ENCODE assay signal across 8 cellular contexts in the genomic region with DNA sequence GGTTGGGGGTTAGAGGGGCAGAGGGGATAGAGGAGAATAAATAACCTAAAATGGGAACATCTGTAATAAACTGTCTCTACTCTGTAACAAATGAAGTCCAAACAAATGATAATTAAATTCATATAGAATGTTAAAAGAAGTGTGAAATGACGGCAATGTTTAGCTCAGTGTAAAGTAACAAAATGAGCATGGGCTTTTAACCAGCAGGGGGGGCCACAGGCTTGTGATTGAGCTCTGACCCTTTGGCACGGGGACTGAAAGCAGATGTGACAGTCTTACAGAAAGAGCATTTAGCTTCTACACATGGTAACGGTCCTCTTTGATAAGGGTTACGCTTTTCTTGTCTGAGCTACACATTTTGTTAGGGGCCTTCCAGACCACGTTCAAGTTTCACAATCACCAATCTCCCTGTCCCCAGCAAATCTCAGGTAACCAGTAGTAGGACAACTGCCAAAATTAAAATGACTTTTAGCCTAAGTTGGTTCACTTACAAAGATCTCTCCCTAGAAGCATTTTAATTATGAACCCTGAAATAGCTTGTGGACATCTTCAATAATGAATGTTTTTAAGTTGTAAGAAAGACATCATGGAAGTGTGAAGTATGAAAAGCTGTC.
DNase-seq lines count a peak whose midpoint lies in the region; ATAC-seq and TF ChIP-seq lines count a peak whose summit lies in the region.

No MANE protein-coding gene starts in this region.

- H3K4me1 Mint-ChIP-seq in CD8-positive, alpha-beta T cell (ENCODE audit: low read depth): no peaks in the 10 kb centered on the region

- no peaks in the 10 kb centered on the region for H3K4me1 ChIP-seq in CD8-positive, alpha-beta T cell (ENCODE audit: insufficient read depth, low read length)

- H3K4me3 Mint-ChIP-seq in CD8-positive, alpha-beta T cell: no peak overlapping the region

- DNase-seq in CD8-positive, alpha-beta T cell: peak in 5 of 7 experiments; percentile 7 to 48 (median 23)
- DNase-seq in NCI-H69 (lab: John Stamatoyannopoulos, UW): peak; percentile 96
- peak; percentile 56 for DNase-seq in activated CD8-positive, alpha-beta memory T cell treated with anti-CD3 and anti-CD28 coated beads for 24 hours
- DNase-seq in fibroblast of pulmonary artery (ENCODE audit: low read depth): peak; percentile 46
- peak in 46 of 56 donors; percentile 2 to 85 (median 36) for DNase-seq in nucleus accumbens (lab: John Stamatoyannopoulos, UW)
- no peak for DNase-seq in ureter (ENCODE audit: low spot score)

- no peak overlapping the region for H3K27ac Mint-ChIP-seq in CD8-positive, alpha-beta T cell

- no peaks in the 10 kb centered on the region for H3K9me3 Mint-ChIP-seq in CD8-positive, alpha-beta T cell

- H3K36me3 ChIP-seq in CD8-positive, alpha-beta T cell (ENCODE audit: insufficient read depth, low read length): no peaks in the 10 kb centered on the region

- H3K27me3 ChIP-seq in CD8-positive, alpha-beta T cell (ENCODE audit: insufficient read depth, low read length): no peaks in the 10 kb centered on the region

- TF ChIP-seq CTCF in CD8-positive, alpha-beta T cell (IDR thresholded peaks at IDR 0.05): peak; percentile 22
- peak; percentile 65 for TF ChIP-seq CTCF in fibroblast of pulmonary artery (IDR thresholded peaks at IDR 0.05; ENCODE audit: low read length, missing control alignments)

- no peaks in the 10 kb centered on the region for H3K36me3 Mint-ChIP-seq in CD8-positive, alpha-beta T cell

- no peak overlapping the region for H3K27ac ChIP-seq in CD8-positive, alpha-beta T cell (ENCODE audit: low read depth, low read length)

- no peaks in the 10 kb centered on the region for H3K9me3 ChIP-seq in CD8-positive, alpha-beta T cell (ENCODE audit: low read length)

- CTCF ChIA-PET in CD8-positive, alpha-beta T cell (lab: Charles Lee): interaction anchor here (0.9 to 1.1 kb wide), 2 partner anchors 852 to 1069 kb away, joined by 3 to 4 read pairs; no protein-coding TSS in a partner anchor

- no peak overlapping the region for H3K4me3 ChIP-seq in CD8-positive, alpha-beta T cell (ENCODE audit: low read depth, low read length)
- H3K4me3 ChIP-seq in fibroblast of pulmonary artery (replicated peaks; ENCODE audit: low read depth, low read length): no peak overlapping the region

- POLR2A ChIA-PET in CD8-positive, alpha-beta T cell (lab: Charles Lee): interaction anchor here (0.8 kb wide), 1 partner anchor 13 kb away, joined by 3 read pairs; no protein-coding TSS in a partner anchor

- no peaks in the 10 kb centered on the region for H3K27me3 Mint-ChIP-seq in CD8-positive, alpha-beta T cell (ENCODE audit: low read depth)

- intact Hi-C loops in CD8-positive, alpha-beta T cell (cut with DNase I, micrococcal nuclease): loop anchor here (1.0 to 10.0 kb wide), 3 partner anchors 768 to 1069 kb away; no protein-coding TSS in a partner anchor

- no peak for ATAC-seq in CD8-positive, alpha-beta T cell
- ATAC-seq in GM19043 (IDR thresholded peaks at IDR 0.05; ENCODE audit: low read depth, unreplicated experiment) (peak; percentile 76), HG03457 (IDR thresholded peaks at IDR 0.05; ENCODE audit: unreplicated experiment) (peak; percentile 82)
